In the genomic region with DNA sequence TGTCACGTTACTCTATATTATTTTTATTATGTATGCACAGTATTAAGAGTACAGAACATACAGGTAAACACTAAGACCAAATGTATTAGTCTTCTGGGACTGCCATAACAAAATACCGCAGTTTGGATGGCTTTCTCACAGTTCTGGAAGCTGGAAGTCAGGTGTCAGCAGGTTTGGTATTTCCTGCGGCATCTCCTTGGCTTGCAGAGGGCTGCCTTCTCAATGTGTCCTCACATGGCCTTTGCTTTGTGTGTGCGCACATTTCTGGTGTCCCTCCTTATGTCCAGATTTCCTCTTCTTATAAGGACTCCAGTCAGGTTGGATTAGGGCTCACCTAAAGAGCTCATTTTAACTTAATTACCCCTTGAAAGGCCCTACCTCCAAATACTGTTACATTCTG, we compare ENCODE assay signal across 9 cellular contexts.
"Had no signal": no experiment of that assay in that cellular context is flagged by ENCODE, and none has a peak within 500 bp of the region (broad histone marks: within the 10 kb centered on the region; RNA-seq: fewer than 3 reads in every experiment).

No MANE protein-coding gene starts in this region.

- H3K9me3 Mint-ChIP-seq: HFFc6 had no signal

- H3K4me1 ChIP-seq: HAP-1 had no signal

- H3K36me3 ChIP-seq: HAP-1 had no signal

- H3K9me3 ChIP-seq: HAP-1 had no signal

- H3K4me3 ChIP-seq: GM23248, HAP-1 had no signal

- H3K27ac ChIP-seq: GM23248, HL-60 had no signal

- H3K4me3 Mint-ChIP-seq: HFFc6, IgD-negative memory B cell had no signal

- DNase-seq: GM23248, GOT3, H7, HFFc6 had no signal

- FAIRE-seq: HepG2 had no signal

- H3K36me3 Mint-ChIP-seq: IgD-negative memory B cell had no signal

- ATAC-seq: HCT116, HepG2 had no signal

- H2AFZ ChIP-seq: GM23248 had no signal

- H3K27ac Mint-ChIP-seq: HFFc6, IgD-negative memory B cell had no signal

- H3K9ac ChIP-seq: GM23248 had no signal
